ENCODE assay signal across 12 cellular contexts in the genomic region with DNA sequence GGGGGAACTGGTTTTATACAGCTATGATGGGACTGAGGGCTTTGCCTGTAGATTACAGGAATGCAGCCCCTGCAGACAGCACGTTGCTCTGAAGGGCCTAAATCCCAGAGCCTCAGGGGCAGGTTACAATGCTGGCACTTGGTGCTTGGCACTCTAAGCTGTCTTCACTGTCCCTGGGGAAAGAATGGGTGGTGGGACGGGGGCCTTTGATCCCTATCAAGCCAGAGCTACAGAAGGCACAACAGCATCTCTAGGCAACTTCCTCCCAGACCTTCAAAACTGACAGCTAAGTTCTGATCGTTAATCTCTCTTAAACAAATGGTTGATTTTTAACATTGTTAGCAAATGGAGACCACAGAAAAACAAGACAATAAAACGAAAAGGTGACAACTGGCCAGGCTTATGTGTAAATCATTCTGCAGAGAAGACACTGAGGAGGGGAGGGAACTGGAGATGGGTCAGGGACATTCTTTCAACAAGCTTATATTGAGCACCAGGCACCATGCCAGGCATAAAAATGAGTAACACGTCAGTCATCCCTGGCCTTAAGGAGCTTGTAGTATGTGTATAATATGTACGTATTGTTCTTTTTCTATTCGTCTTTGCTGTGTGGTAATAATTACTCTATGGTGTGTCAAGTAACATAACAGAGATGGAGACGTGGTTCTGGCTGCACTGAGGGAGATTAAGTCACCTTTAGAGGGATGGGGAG. TPM values are rescaled to one million over a fixed set of nuclear protein-coding genes. Genes with fewer than 3 reads are reported as not detected.
DNase-seq lines count a peak whose midpoint lies in the region; ATAC-seq, FAIRE-seq and TF ChIP-seq lines count a peak whose summit lies in the region.
"Had no signal": no experiment of that assay in that cellular context is flagged by ENCODE, and none has a peak within 500 bp of the region (broad histone marks: within the 10 kb centered on the region; RNA-seq: fewer than 3 reads in every experiment).

No MANE protein-coding gene starts in this region.

- in situ Hi-C loops in brain microvascular endothelial cell (cut with HindIII; ENCODE audit: low pct_ligation_motif_present, low sequenced_read_pairs), result no loop called here

- H3K4me3 ChIP-seq in LNCaP clone FGC (ENCODE audit: low read depth, low read length), result no peak overlapping the region
- H3K4me3 ChIP-seq in brain microvascular endothelial cell (ENCODE audit: low read depth, low read length), result no peak overlapping the region

- H3K27ac ChIP-seq in brain microvascular endothelial cell, result no peak overlapping the region

- no peak for ATAC-seq in HG03280 (IDR thresholded peaks at IDR 0.05; ENCODE audit: unreplicated experiment)
- no peak for ATAC-seq in GM18511 (IDR thresholded peaks at IDR 0.05; ENCODE audit: unreplicated experiment)
- ATAC-seq in HG03565 (IDR thresholded peaks at IDR 0.05; ENCODE audit: unreplicated experiment), result no peak
- ATAC-seq: activated naive CD8-positive, alpha-beta T cell treated with anti-CD3 and anti-CD28 coated beads, Interleukin-2, amount 50 U/mL, for 24 hours had no signal

- H3K36me3 ChIP-seq in brain microvascular endothelial cell (replicated peaks), result no peaks in the 10 kb centered on the region

- no peak for TF ChIP-seq POLR2A in GM12891 (IDR thresholded peaks at IDR 0.05; ENCODE audit: low read depth, low read length)

- TF ChIP-seq CTCF in LNCaP clone FGC (IDR thresholded peaks at IDR 0.05; ENCODE audit: control insufficient read depth, extremely low read depth, insufficient read depth) (no peak), brain microvascular endothelial cell (IDR thresholded peaks at IDR 0.05; ENCODE audit: low read depth, low read length, missing control alignments) (no peak)

- DNase-seq in COLO829 (ENCODE audit: low spot score), result peak; percentile 78
- peak; percentile 50 for DNase-seq in LNCaP clone FGC (ENCODE audit: low read depth)
- peak; percentile 95 for DNase-seq in brain microvascular endothelial cell
- peak; percentile 69 for DNase-seq in myocyte (ENCODE audit: low read depth)
- no peak for DNase-seq in GM12891 (ENCODE audit: insufficient read length, low spot score)
- DNase-seq: activated CD4-positive, CD25-positive, alpha-beta regulatory T cell; activated naive CD8-positive, alpha-beta T cell treated with anti-CD3 and anti-CD28 coated beads, Interleukin-2, amount 50 U/mL, for 24 hours; glutamatergic neuron had no signal

- H3K27me3 ChIP-seq in brain microvascular endothelial cell (replicated peaks), result no peaks in the 10 kb centered on the region

- no peak for FAIRE-seq in GM12891 (lab: Jason Lieb, UNC)

TF ChIP-seq in GM12891, 5 proteins besides CTCF, POLR2A, EP300 and RAD21:
- TF ChIP-seq POLR2AphosphoS5 (IDR thresholded peaks at IDR 0.05; ENCODE audit: low read depth, low read length), result no peak
- TF ChIP-seq POU2F2 (IDR thresholded peaks at IDR 0.05; ENCODE audit: low read depth, low read length), result no peak
- TF ChIP-seq SPI1 (IDR thresholded peaks at IDR 0.05; ENCODE audit: low read depth, low read length), result no peak
- no peak for TF ChIP-seq TAF1 (IDR thresholded peaks at IDR 0.05; ENCODE audit: low read depth, low read length)
- TF ChIP-seq PAX5 (IDR thresholded peaks at IDR 0.05; ENCODE audit: insufficient read depth, low read length, severe bottlenecking), result no peak

RNA-seq across cellular contexts. Expression of a gene that starts 49.1 kb away (rescaled TPM):
- total RNA-seq in myocyte, result 0.26 and 0.62 TPM in 2 replicates
- 0.09 TPM for polyA plus RNA-seq in myocyte (2012)
- polyA plus RNA-seq in GM12891 (2012; ENCODE audit: low read depth, missing spikeins), result not detected
- total RNA-seq: mononuclear cell had no signal

RNA-seq across cellular contexts. Expression of a gene that starts 55.1 kb away (rescaled TPM):
- 15.2 and 19.7 TPM in 2 replicates for total RNA-seq in myocyte
- polyA plus RNA-seq in myocyte (2012), result 10.7 TPM
- 5.9 TPM for polyA plus RNA-seq in GM12891 (2012; ENCODE audit: low read depth, missing spikeins)
